Comparison of ENCODE assay signal across 1 cellular context in genomic region chr11:1854949-1855885, GRCh38.
TF ChIP-seq lines count a peak whose summit lies in the region.

No MANE protein-coding gene starts in this region.

TF ChIP-seq in GM12878, 131 proteins besides CTCF, POLR2A, EP300 and RAD21 (continued from another document):
- TF ChIP-seq REST (IDR thresholded peaks at IDR 0.05; ENCODE audit: low read depth, low read length) (0 out of 2 replicates have a peak, but pooled peaks have one; percentile 37), ESRRA (IDR thresholded peaks at IDR 0.05; ENCODE audit: low read length) (no peak), YBX1 (IDR thresholded peaks at IDR 0.05) (no peak), ZZZ3 (IDR thresholded peaks at IDR 0.05; ENCODE audit: control insufficient read depth, insufficient read length, low read depth) (no peak), NBN (IDR thresholded peaks at IDR 0.05) (peak; percentile 72), YY1 (IDR thresholded peaks at IDR 0.05; ENCODE audit: low read depth, low read length) (no peak), CBFB (IDR thresholded peaks at IDR 0.05; ENCODE audit: low read depth) (peak; percentile 63; the same call in 1 of the 2 replicates), FOXK2 (IDR thresholded peaks at IDR 0.05) (no peak), ZBED1 (IDR thresholded peaks at IDR 0.05; ENCODE audit: borderline replicate concordance) (peak; percentile 84; the same call in 1 of the 2 replicates), NFYA (IDR thresholded peaks at IDR 0.05; ENCODE audit: borderline replicate concordance, low read depth, low read length) (no peak), SKIL (IDR thresholded peaks at IDR 0.05; ENCODE audit: low read depth, poor library complexity, severe bottlenecking) (peak; percentile 96), SMAD1 (IDR thresholded peaks at IDR 0.05; ENCODE audit: low read depth, partially characterized antibody) (no peak), GATAD2B (conservative IDR thresholded peaks at IDR 0.05; ENCODE audit: low read depth) (peak; percentile 84; the same call in 1 of the 2 replicates), ZNF207 (IDR thresholded peaks at IDR 0.05; ENCODE audit: borderline replicate concordance) (no peak), BCL11A (IDR thresholded peaks at IDR 0.05; ENCODE audit: low read depth, low read length) (peak; percentile 82), ZNF687 (IDR thresholded peaks at IDR 0.05) (no peak), TARDBP (IDR thresholded peaks at IDR 0.05; ENCODE audit: borderline replicate concordance) (peak; percentile 56; the same call in 1 of the 2 replicates), RAD51 (IDR thresholded peaks at IDR 0.05) (no peak), ATF3 (IDR thresholded peaks at IDR 0.05; ENCODE audit: borderline replicate concordance, extremely low read depth, low read depth, low read length) (no peak), BACH1 (IDR thresholded peaks at IDR 0.05; ENCODE audit: borderline replicate concordance) (peak; percentile 31; the same call in 1 of the 2 replicates), FOXM1 (IDR thresholded peaks at IDR 0.05; ENCODE audit: low read depth, low read length) (no peak), STAT1 (conservative IDR thresholded peaks at IDR 0.05) (no peak), CHD4 (IDR thresholded peaks at IDR 0.05) (no peak), SRF (IDR thresholded peaks at IDR 0.05; ENCODE audit: low read depth in 2 of 2, low read length in 2 of 2) (peak in 1 of 2 experiments; percentile 72; a peak in 2 of 4 replicates), MEF2A (IDR thresholded peaks at IDR 0.05; ENCODE audit: insufficient read depth, low read depth, low read length) (peak; percentile 86), DPF2 (IDR thresholded peaks at IDR 0.05) (peak; percentile 91), TBL1XR1 (IDR thresholded peaks at IDR 0.05; ENCODE audit: low read depth, low read length) (peak; percentile 98), SP1 (IDR thresholded peaks at IDR 0.05; ENCODE audit: low read depth, low read length) (peak; percentile 51), MXI1 (IDR thresholded peaks at IDR 0.05; ENCODE audit: low read depth, low read length) (peak; percentile 42), POLR2AphosphoS2 (IDR thresholded peaks at IDR 0.05; ENCODE audit: low read depth, low read length) (no peak; the same call in 1 of the 2 replicates), ETV6 (conservative IDR thresholded peaks at IDR 0.05 in 1 of 2, IDR thresholded peaks at IDR 0.05 in 1 of 2; ENCODE audit: borderline replicate concordance in 1 of 2, low read depth in 1 of 2) (peak in 1 of 2 experiments; percentile 90; a peak in 2 of 4 replicates), IKZF1 (conservative IDR thresholded peaks at IDR 0.05) (peak; percentile 98), ATF7 (IDR thresholded peaks at IDR 0.05; ENCODE audit: low read depth) (peak; percentile 66), KDM1A (IDR thresholded peaks at IDR 0.05; ENCODE audit: borderline replicate concordance) (no peak), LARP7 (IDR thresholded peaks at IDR 0.05) (0 out of 2 replicates have a peak, but pooled peaks have one; percentile 38), NRF1 (conservative IDR thresholded peaks at IDR 0.05; ENCODE audit: low read depth, low read length) (no peak), POU2F2 (IDR thresholded peaks at IDR 0.05; ENCODE audit: borderline replicate concordance, low read depth, low read length) (peak; percentile 82; the same call in 2 of the 3 replicates)
- TF ChIP-seq, protein P1, sequence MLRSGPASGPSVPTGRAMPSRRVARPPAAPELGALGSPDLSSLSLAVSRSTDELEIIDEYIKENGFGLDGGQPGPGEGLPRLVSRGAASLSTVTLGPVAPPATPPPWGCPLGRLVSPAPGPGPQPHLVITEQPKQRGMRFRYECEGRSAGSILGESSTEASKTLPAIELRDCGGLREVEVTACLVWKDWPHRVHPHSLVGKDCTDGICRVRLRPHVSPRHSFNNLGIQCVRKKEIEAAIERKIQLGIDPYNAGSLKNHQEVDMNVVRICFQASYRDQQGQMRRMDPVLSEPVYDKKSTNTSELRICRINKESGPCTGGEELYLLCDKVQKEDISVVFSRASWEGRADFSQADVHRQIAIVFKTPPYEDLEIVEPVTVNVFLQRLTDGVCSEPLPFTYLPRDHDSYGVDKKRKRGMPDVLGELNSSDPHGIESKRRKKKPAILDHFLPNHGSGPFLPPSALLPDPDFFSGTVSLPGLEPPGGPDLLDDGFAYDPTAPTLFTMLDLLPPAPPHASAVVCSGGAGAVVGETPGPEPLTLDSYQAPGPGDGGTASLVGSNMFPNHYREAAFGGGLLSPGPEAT (IDR thresholded peaks at IDR 0.05; ENCODE audit: low read depth) = peak; percentile 98
- TF ChIP-seq, protein P2, sequence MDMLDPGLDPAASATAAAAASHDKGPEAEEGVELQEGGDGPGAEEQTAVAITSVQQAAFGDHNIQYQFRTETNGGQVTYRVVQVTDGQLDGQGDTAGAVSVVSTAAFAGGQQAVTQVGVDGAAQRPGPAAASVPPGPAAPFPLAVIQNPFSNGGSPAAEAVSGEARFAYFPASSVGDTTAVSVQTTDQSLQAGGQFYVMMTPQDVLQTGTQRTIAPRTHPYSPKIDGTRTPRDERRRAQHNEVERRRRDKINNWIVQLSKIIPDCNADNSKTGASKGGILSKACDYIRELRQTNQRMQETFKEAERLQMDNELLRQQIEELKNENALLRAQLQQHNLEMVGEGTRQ (IDR thresholded peaks at IDR 0.05; ENCODE audit: borderline replicate concordance, low read depth, low read length) = no peak
- TF ChIP-seq, protein P3, sequence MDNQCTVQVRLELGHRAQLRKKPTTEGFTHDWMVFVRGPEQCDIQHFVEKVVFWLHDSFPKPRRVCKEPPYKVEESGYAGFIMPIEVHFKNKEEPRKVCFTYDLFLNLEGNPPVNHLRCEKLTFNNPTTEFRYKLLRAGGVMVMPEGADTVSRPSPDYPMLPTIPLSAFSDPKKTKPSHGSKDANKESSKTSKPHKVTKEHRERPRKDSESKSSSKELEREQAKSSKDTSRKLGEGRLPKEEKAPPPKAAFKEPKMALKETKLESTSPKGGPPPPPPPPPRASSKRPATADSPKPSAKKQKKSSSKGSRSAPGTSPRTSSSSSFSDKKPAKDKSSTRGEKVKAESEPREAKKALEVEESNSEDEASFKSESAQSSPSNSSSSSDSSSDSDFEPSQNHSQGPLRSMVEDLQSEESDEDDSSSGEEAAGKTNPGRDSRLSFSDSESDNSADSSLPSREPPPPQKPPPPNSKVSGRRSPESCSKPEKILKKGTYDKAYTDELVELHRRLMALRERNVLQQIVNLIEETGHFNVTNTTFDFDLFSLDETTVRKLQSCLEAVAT (IDR thresholded peaks at IDR 0.05) = peak; percentile 39; the same call in 1 of the 2 replicates
- TF ChIP-seq, protein P4, sequence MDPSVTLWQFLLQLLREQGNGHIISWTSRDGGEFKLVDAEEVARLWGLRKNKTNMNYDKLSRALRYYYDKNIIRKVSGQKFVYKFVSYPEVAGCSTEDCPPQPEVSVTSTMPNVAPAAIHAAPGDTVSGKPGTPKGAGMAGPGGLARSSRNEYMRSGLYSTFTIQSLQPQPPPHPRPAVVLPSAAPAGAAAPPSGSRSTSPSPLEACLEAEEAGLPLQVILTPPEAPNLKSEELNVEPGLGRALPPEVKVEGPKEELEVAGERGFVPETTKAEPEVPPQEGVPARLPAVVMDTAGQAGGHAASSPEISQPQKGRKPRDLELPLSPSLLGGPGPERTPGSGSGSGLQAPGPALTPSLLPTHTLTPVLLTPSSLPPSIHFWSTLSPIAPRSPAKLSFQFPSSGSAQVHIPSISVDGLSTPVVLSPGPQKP (IDR thresholded peaks at IDR 0.05; ENCODE audit: low read depth, low read length) = peak; percentile 18; the same call in 1 of the 2 replicates
